7 cellular contexts compared by ENCODE assay signal in genomic region chr1:212480711-212481437, GRCh38. TPM values are rescaled to one million over a fixed set of nuclear protein-coding genes. Genes with fewer than 3 reads are reported as not detected.
DNase-seq lines count a peak whose midpoint lies in the region; ATAC-seq, FAIRE-seq and TF ChIP-seq lines count a peak whose summit lies in the region.
"Not testable (repeated sequence)": the region's sequence is repeated elsewhere in the genome, so short reads cannot be mapped to it uniquely, and the experiment has no call there.

No MANE protein-coding gene starts in this region.

- peaks cover 12 to 17% (median 12%) of the 10 kb centered on the region in 3 donors for H3K4me1 Mint-ChIP-seq in CD8-positive, alpha-beta memory T cell
- peaks cover 28% of the 10 kb centered on the region for H3K4me1 Mint-ChIP-seq in activated naive CD4-positive, alpha-beta T cell treated with anti-CD3 and anti-CD28 coated beads, Interleukin-2, amount 50 U/mL, for 24 hours
- H3K4me1 Mint-ChIP-seq in chondrocyte (ENCODE audit: low read depth) (peaks cover 57% of the 10 kb centered on the region), osteocyte (ENCODE audit: unreplicated experiment) (peaks cover 52% of the 10 kb centered on the region)

- peaks cover 27% of the 10 kb centered on the region in 2 donors for H3K27me3 Mint-ChIP-seq in CD8-positive, alpha-beta memory T cell
- H3K27me3 Mint-ChIP-seq in activated naive CD4-positive, alpha-beta T cell treated with anti-CD3 and anti-CD28 coated beads, Interleukin-2, amount 50 U/mL, for 24 hours; chondrocyte (ENCODE audit: low read depth); osteocyte (ENCODE audit: unreplicated experiment): not testable (repeated sequence)

- FAIRE-seq in kidney (lab: Jason Lieb, UNC), result not testable (repeated sequence)

- not testable (repeated sequence) for H3K27ac ChIP-seq in CD8-positive, alpha-beta memory T cell (ENCODE audit: low read depth, low read length); kidney (ENCODE audit: low read depth in 2 of 2, low read length in 2 of 2); upper lobe of right lung

- peak in 1 of 5 donors; percentile 32 for DNase-seq in CD8-positive, alpha-beta memory T cell
- peak; percentile 8 for DNase-seq in MV-4-11 (lab: John Stamatoyannopoulos, UW)
- DNase-seq in chondrocyte (ENCODE audit: low spot score), result peak; percentile 19
- peak; percentile 15 for DNase-seq in kidney
- not testable (repeated sequence) for DNase-seq in osteocyte (ENCODE audit: extremely low spot score, unreplicated experiment)
- DNase-seq in upper lobe of right lung, result peak; percentile 21

- H3K36me3 Mint-ChIP-seq in CD8-positive, alpha-beta memory T cell; activated naive CD4-positive, alpha-beta T cell treated with anti-CD3 and anti-CD28 coated beads, Interleukin-2, amount 50 U/mL, for 24 hours; chondrocyte (ENCODE audit: low read depth); osteocyte (ENCODE audit: unreplicated experiment): not testable (repeated sequence)

- not testable (repeated sequence) for TF ChIP-seq CTCF in chondrocyte (IDR thresholded peaks at IDR 0.05); kidney (IDR thresholded peaks at IDR 0.05; ENCODE audit: borderline replicate concordance, extremely low read depth, insufficient read depth); osteocyte (IDR thresholded peaks at IDR 0.05); upper lobe of right lung (IDR thresholded peaks at IDR 0.05)

- not testable (repeated sequence) for H3K36me3 ChIP-seq in CD8-positive, alpha-beta memory T cell (ENCODE audit: insufficient read depth, low read length); kidney (ENCODE audit: control insufficient read depth in 1 of 2, insufficient read depth in 2 of 2, low read length in 2 of 2); upper lobe of right lung

- not testable (repeated sequence) for ATAC-seq in upper lobe of right lung

- not testable (repeated sequence) for H3K4me3 ChIP-seq in CD8-positive, alpha-beta memory T cell (ENCODE audit: low read length); kidney (ENCODE audit: low read length in 2 of 2); upper lobe of right lung

- CTCF ChIA-PET in CD8-positive, alpha-beta memory T cell (lab: Charles Lee), result interaction anchor here (1.4 kb wide), 1 partner anchor 301 kb away, joined by 3 read pairs; no protein-coding TSS in a partner anchor

- not testable (repeated sequence) for H3K9me3 ChIP-seq in CD8-positive, alpha-beta memory T cell (ENCODE audit: low read length); kidney (ENCODE audit: control insufficient read depth in 1 of 2, low read length in 2 of 2); upper lobe of right lung

- H3K4me3 Mint-ChIP-seq in CD8-positive, alpha-beta memory T cell, result peak overlapping the region in 5 of 7 donors; percentile 6 to 47 (median 17)
- H3K4me3 Mint-ChIP-seq in activated naive CD4-positive, alpha-beta T cell treated with anti-CD3 and anti-CD28 coated beads, Interleukin-2, amount 50 U/mL, for 24 hours; chondrocyte (ENCODE audit: unreplicated experiment); osteocyte (ENCODE audit: unreplicated experiment): not testable (repeated sequence)

- not testable (repeated sequence) for H3K9ac ChIP-seq in kidney (ENCODE audit: low read length in 2 of 2)

- not testable (repeated sequence) for H3K27me3 ChIP-seq in CD8-positive, alpha-beta memory T cell (ENCODE audit: insufficient read depth, low read length, poor library complexity, severe bottlenecking); upper lobe of right lung

- H3K27ac Mint-ChIP-seq in CD8-positive, alpha-beta memory T cell, result peak overlapping the region in 4 of 8 donors; percentile 64 to 83 (median 73)
- H3K27ac Mint-ChIP-seq in activated naive CD4-positive, alpha-beta T cell treated with anti-CD3 and anti-CD28 coated beads, Interleukin-2, amount 50 U/mL, for 24 hours, result peak overlapping the region; percentile 46
- H3K27ac Mint-ChIP-seq in chondrocyte (ENCODE audit: unreplicated experiment) (peak overlapping the region; percentile 51), osteocyte (ENCODE audit: unreplicated experiment) (peak overlapping the region; percentile 86)

- not testable (repeated sequence) for H3K9me3 Mint-ChIP-seq in CD8-positive, alpha-beta memory T cell; activated naive CD4-positive, alpha-beta T cell treated with anti-CD3 and anti-CD28 coated beads, Interleukin-2, amount 50 U/mL, for 24 hours; chondrocyte (ENCODE audit: low read depth); osteocyte (ENCODE audit: unreplicated experiment)

- POLR2A ChIA-PET in CD8-positive, alpha-beta memory T cell (lab: Charles Lee), result not testable (repeated sequence)

- H3K4me1 ChIP-seq in CD8-positive, alpha-beta memory T cell (ENCODE audit: insufficient read depth, low read length); kidney (ENCODE audit: control insufficient read depth in 1 of 2, insufficient read depth in 1 of 2, low read depth in 1 of 2, low read length in 2 of 2); upper lobe of right lung: not testable (repeated sequence)

- intact Hi-C loops in kidney (cut with DNase I); upper lobe of right lung (cut with DNase I): not testable (repeated sequence)

RNA-seq across cellular contexts. Expression of gene NENF, which starts 48.2 kb away (rescaled TPM):
- total RNA-seq in CD8-positive, alpha-beta memory T cell, result 10 to 100 TPM; 45.5 to 47.9 TPM
- 49.9 TPM for polyA plus RNA-seq in CD8-positive, alpha-beta memory T cell
- total RNA-seq in chondrocyte (48.6 to 55.0 TPM (median 50.1 TPM) in 3 replicates), kidney (63.0 TPM), osteocyte (55.9 and 57.8 TPM in 2 replicates), upper lobe of right lung (45.6 TPM)
- 210 TPM for polyA plus RNA-seq in kidney (ENCODE audit: insufficient read depth, low read depth, low replicate concordance)
